29 cellular contexts compared by ENCODE assay signal in the genomic region with DNA sequence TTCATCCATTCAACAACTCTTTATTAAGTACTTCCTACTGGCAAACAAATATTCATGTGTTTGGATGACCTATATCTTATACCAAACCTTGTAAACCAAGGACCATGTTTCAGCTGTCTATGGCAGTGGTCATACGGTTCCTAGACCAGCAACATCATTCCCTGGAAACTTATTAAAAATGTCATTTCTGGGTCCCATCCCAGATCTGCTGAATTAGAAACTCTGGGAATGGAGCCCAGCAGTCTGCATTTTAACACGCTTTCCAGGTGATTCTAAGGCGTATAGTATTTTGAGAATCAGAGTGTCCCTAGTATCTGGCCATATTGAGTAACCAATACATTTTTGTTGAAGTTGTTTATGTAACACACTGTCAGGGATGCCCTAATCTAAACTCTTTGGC.
"Had no signal": no experiment of that assay in that cellular context is flagged by ENCODE, and none has a peak within 500 bp of the region (broad histone marks: within the 10 kb centered on the region; RNA-seq: fewer than 3 reads in every experiment).

No MANE protein-coding gene starts in this region.

- H3K4me3 ChIP-seq: adrenal gland, ascending aorta, body of pancreas, breast epithelium, cardiac muscle cell had no signal

- H3K27me3 ChIP-seq: adrenal gland, ascending aorta, body of pancreas, brain microvascular endothelial cell, breast epithelium, cardiac muscle cell had no signal

- H3K4me1 ChIP-seq: adrenal gland, ascending aorta, breast epithelium had no signal

- H3K27ac ChIP-seq: adrenal gland, ascending aorta, brain microvascular endothelial cell, breast epithelium, cardiac muscle cell had no signal

- H3K9me3 ChIP-seq: adrenal gland, ascending aorta, body of pancreas, breast epithelium had no signal

- DNase-seq: activated effector memory CD4-positive, alpha-beta T cell treated with anti-CD3 and anti-CD28 coated beads, Interleukin-2, amount 50 U/mL, for 16 hours; activated effector memory CD4-positive, alpha-beta T cell treated with Interleukin-2 at 50 U/mL for 16 hours; activated gamma-delta T cell; activated gamma-delta T cell treated with Interleukin-2 at 50 U/mL for 16 hours; activated naive CD4-positive, alpha-beta T cell; activated naive CD4-positive, alpha-beta T cell treated with anti-CD3 and anti-CD28 coated beads for 36 hours; activated naive CD4-positive, alpha-beta T cell treated with anti-CD3 and anti-CD28 coated beads, Interleukin-2, amount 10 ng/mL, durations not matched to agents 7 days and 5 days; activated naive CD4-positive, alpha-beta T cell treated with anti-CD3 and anti-CD28 coated beads, Interleukin-2, amount 50 U/mL, for 16 hours; activated naive CD4-positive, alpha-beta T cell treated with Interleukin-2 at 50 U/mL for 16 hours; activated naive CD8-positive, alpha-beta T cell treated with anti-CD3 and anti-CD28 coated beads for 36 hours; activated naive CD8-positive, alpha-beta T cell treated with anti-CD3 and anti-CD28 coated beads, Interleukin-2, amount 10 ng/mL, durations not matched to agents 7 days and 5 days; activated naive CD8-positive, alpha-beta T cell treated with anti-CD3 and anti-CD28 coated beads, Interleukin-2, amount 50 U/mL, for 24 hours; activated T-cell treated with anti-CD3 and anti-CD28 coated beads for 4 hours; activated T-cell treated with anti-CD3 and anti-CD28 coated beads, Interleukin-2, amount 50 U/mL, for 1 hour; activated T-cell treated with anti-CD3 and anti-CD28 coated beads, Interleukin-2, amount 50 U/mL, for 24 hours; activated T-cell treated with anti-CD3 and anti-CD28 coated beads, Interleukin-2, amount 50 U/mL, for 4 hours; activated T-cell treated with anti-CD3 and anti-CD28 coated beads, Interleukin-2, amount 50 U/mL, for 48 hours; activated T-cell treated with anti-CD3 and anti-CD28 coated beads, Interleukin-2, amount 50 U/mL, for 72 hours; adrenal gland; amniotic stem cell; amygdala; anterior cingulate cortex; aorta; body of pancreas; brain microvascular endothelial cell; central memory CD4-positive, alpha-beta T cell had no signal

- H3K36me3 ChIP-seq: adrenal gland, ascending aorta, brain microvascular endothelial cell, breast epithelium, cardiac muscle cell had no signal
